10 cellular contexts compared by ENCODE assay signal in the genomic region with DNA sequence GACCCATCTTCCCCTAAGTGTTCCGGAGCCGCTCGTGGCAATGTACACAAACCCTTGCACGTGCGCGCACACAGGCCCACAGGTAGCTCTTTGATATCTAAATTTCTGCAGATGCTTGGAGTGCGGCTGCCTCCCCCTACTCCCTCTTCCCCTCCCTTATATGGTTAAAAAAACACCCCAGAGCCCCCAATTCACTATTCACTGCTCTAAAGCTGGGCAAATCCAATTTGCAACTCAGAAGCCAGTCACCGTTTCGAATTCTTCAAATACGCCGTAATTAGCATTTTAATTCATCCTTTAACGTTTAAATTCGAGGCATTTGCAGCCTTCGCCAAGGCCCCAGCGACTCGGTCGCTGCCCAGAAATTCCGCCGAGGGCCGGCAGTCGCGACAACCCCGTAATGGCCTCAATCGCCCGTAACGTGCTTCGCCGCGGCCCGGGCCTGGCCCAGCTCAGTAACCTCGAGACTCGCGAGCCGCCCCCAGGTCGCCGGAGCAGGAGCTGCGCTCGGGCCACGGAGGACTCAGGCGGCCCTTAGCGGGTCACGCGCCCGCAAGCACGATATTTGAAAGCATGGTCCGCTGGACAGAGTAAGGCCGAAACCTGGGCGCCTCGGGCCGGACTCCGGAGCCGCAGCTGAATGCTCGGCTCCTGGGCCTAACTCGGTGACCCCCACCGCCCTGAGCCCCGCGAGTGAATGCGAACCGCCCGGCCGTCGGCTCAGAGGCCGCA. TPM values are rescaled to one million over a fixed set of nuclear protein-coding genes. Genes with fewer than 3 reads are reported as not detected.
DNase-seq lines count a peak whose midpoint lies in the region; ATAC-seq, FAIRE-seq and TF ChIP-seq lines count a peak whose summit lies in the region.
"Had no signal": no experiment of that assay in that cellular context is flagged by ENCODE, and none has a peak within 500 bp of the region (broad histone marks: within the 10 kb centered on the region; RNA-seq: fewer than 3 reads in every experiment).

No MANE protein-coding gene starts in this region.

- H3K27me3 ChIP-seq in cardiac muscle cell (peaks cover 26% of the 10 kb centered on the region), brain microvascular endothelial cell (replicated peaks) (peaks cover 52% of the 10 kb centered on the region), keratinocyte (ENCODE audit: control insufficient read depth, extremely low read depth, insufficient read depth, low read length) (no peaks in the 10 kb centered on the region), upper lobe of left lung (peaks cover 0 to 47% (median 23%) of the 10 kb centered on the region in 4 donors)

- no peak for FAIRE-seq in keratinocyte (lab: Jason Lieb, UNC)

- intact Hi-C loops in cardiac septum (cut with DNase I), result loop anchor here (5.0 kb wide), 1 partner anchor 847 kb away; a partner anchor contains a TSS

- dilution Hi-C loops in keratinocyte (cut with MboI; ENCODE audit: extremely low pct_ligation_motif_present, low sequenced_read_pairs), result no loop called here

- DNase-seq in cardiac muscle cell (ENCODE audit: low read depth in 1 of 2, low spot score in 1 of 2) (peak in 1 of 2 donors; percentile 68), cardiac septum (ENCODE audit: low spot score) (no peak), brain microvascular endothelial cell (no peak), keratinocyte (ENCODE audit: low read depth, low spot score) (no peak), upper lobe of left lung (peak in 1 of 2 donors; percentile 87), SHP77 treated with DMSO at 0.1 percent for 48 hours (lab: John Stamatoyannopoulos, UW) (no peak)
- no peak for DNase-seq in stimulated activated CD4-positive, alpha-beta T cell treated with anti-CD3 and anti-CD28 coated beads, Interleukin-4, amount 100 ng/mL, for 1 hour
- DNase-seq: CD4-positive, alpha-beta T cell; T1000 had no signal

- in situ Hi-C loops in brain microvascular endothelial cell (cut with HindIII; ENCODE audit: low pct_ligation_motif_present, low sequenced_read_pairs), result no loop called here

- H3K4me1 ChIP-seq in cardiac muscle cell (ENCODE audit: low read depth) (peaks cover 34% of the 10 kb centered on the region), keratinocyte (ENCODE audit: control insufficient read depth, extremely low read depth, insufficient read depth, low read length) (peaks cover 27% of the 10 kb centered on the region), upper lobe of left lung (peaks cover 0 to 33% (median 7%) of the 10 kb centered on the region in 4 donors)

- no peak for TF ChIP-seq EP300 in upper lobe of left lung (IDR thresholded peaks at IDR 0.05)

- H3K4me3 ChIP-seq in cardiac muscle cell (peak overlapping the region; percentile 97), brain microvascular endothelial cell (ENCODE audit: low read depth, low read length) (peak overlapping the region; percentile 34), keratinocyte (ENCODE audit: control insufficient read depth in 2 of 3, extremely low read depth in 1 of 3, insufficient read depth in 2 of 3, low read depth in 1 of 3, low read length in 3 of 3) (peak overlapping the region; percentile 70 to 84 (median 76)), upper lobe of left lung (peak overlapping the region in 3 of 4 donors; percentile 51 to 57 (median 57))

- peak overlapping the region; percentile 92 for H3K9ac ChIP-seq in keratinocyte (ENCODE audit: control insufficient read depth, extremely low read depth, insufficient read depth, low read length)

- H3K27ac ChIP-seq in cardiac muscle cell, result peak overlapping the region; percentile 94
- no peak overlapping the region for H3K27ac ChIP-seq in brain microvascular endothelial cell
- peak overlapping the region; percentile 83 for H3K27ac ChIP-seq in keratinocyte (ENCODE audit: control insufficient read depth, insufficient read depth, low read length)
- peak overlapping the region; percentile 75 to 91 (median 85) for H3K27ac ChIP-seq in upper lobe of left lung

- no peak overlapping the region for H2AFZ ChIP-seq in keratinocyte (ENCODE audit: control insufficient read depth, low read length)

- H3K9me3 ChIP-seq in cardiac muscle cell (ENCODE audit: low read depth) (no peaks in the 10 kb centered on the region), keratinocyte (ENCODE audit: control insufficient read depth, low read depth, low read length) (no peaks in the 10 kb centered on the region), upper lobe of left lung (no peaks in the 10 kb centered on the region)

- peaks cover 33% of the 10 kb centered on the region for H3K36me3 ChIP-seq in cardiac muscle cell
- no peaks in the 10 kb centered on the region for H3K36me3 ChIP-seq in brain microvascular endothelial cell (replicated peaks)
- peaks cover 7 to 17% of the 10 kb centered on the region in 2 experiments for H3K36me3 ChIP-seq in keratinocyte (ENCODE audit: control insufficient read depth in 2 of 2, extremely low read depth in 1 of 2, insufficient read depth in 2 of 2, low read length in 2 of 2)
- no peaks in the 10 kb centered on the region for H3K36me3 ChIP-seq in upper lobe of left lung

- peaks cover 7% of the 10 kb centered on the region for H4K20me1 ChIP-seq in keratinocyte (ENCODE audit: control insufficient read depth, extremely low read depth, insufficient read depth, low read length)

- H3K79me2 ChIP-seq in keratinocyte (ENCODE audit: control insufficient read depth, insufficient read depth, low read length), result peaks cover 58% of the 10 kb centered on the region

- 9 to 16% methylated on average over 30 to 56 of the region's 63 CpGs for WGBS in upper lobe of left lung, 2 donors

- no peak for TF ChIP-seq POLR2A in upper lobe of left lung (IDR thresholded peaks at IDR 0.05)

- ATAC-seq in upper lobe of left lung (ENCODE audit: low FRiP score in 2 of 2) (no peak), GM21619 (IDR thresholded peaks at IDR 0.05; ENCODE audit: unreplicated experiment) (no peak)

- TF ChIP-seq CTCF in cardiac muscle cell (IDR thresholded peaks at IDR 0.05; ENCODE audit: low read depth, low read length) (no peak), brain microvascular endothelial cell (IDR thresholded peaks at IDR 0.05; ENCODE audit: low read depth, low read length, missing control alignments) (no peak), keratinocyte (optimal IDR thresholded peaks at IDR 0.05 in 1 of 3, IDR thresholded peaks at IDR 0.05 in 1 of 3, conservative IDR thresholded peaks at IDR 0.05 in 1 of 3; ENCODE audit: extremely low read depth in 1 of 3, insufficient read depth in 2 of 3, low read length in 3 of 3) (no peak), upper lobe of left lung (IDR thresholded peaks at IDR 0.05) (no peak)

- H3K4me2 ChIP-seq in keratinocyte (ENCODE audit: control insufficient read depth, extremely low read depth, insufficient read depth, low read depth, low read length), result peak overlapping the region; percentile 85

- no peaks in the 10 kb centered on the region for H3K9me1 ChIP-seq in keratinocyte (ENCODE audit: control insufficient read depth, extremely low read depth, insufficient read depth, low read length)

RNA-seq across cellular contexts. Expression of a gene that starts 1.3 kb away (rescaled TPM):
- total RNA-seq in cardiac muscle cell, result 112 and 122 TPM in 2 replicates
- polyA plus RNA-seq in cardiac muscle cell, result 55.2 and 59.9 TPM in 2 replicates
- total RNA-seq in cardiac septum, result 3.2 TPM
- polyA plus RNA-seq in keratinocyte, result 13.8 to 27.1 TPM (median 23.7 TPM) in 3 replicates
- 13.7 TPM for polyA plus RNA-seq in keratinocyte (2011; ENCODE audit: low read depth)
- polyA plus RNA-seq in keratinocyte (2011; cell fraction: cytosol; rRNA removed), result 11.5 and 13.5 TPM in 2 replicates
- 32.7 and 36.3 TPM in 2 replicates for polyA plus RNA-seq in keratinocyte (2011; cell fraction: nucleus; rRNA removed)
- 18.6 and 19.4 TPM in 2 replicates for polyA plus RNA-seq in keratinocyte (2012; ENCODE audit: low replicate concordance)
- 3.7 to 10.1 TPM (median 4.5 TPM) in 3 replicates for polyA minus RNA-seq in keratinocyte
- 20.5 TPM for polyA minus RNA-seq in keratinocyte (2011; cell fraction: cytosol; rRNA and poly(A)+ RNA removed)
- 15.2 and 17.0 TPM in 2 replicates for polyA minus RNA-seq in keratinocyte (2011; cell fraction: nucleus; rRNA and poly(A)+ RNA removed)
- 100 to 1,000 TPM in 3 of 6 donors, 10 to 100 TPM in 3; 53.2 to 131 (median 106) TPM for total RNA-seq in upper lobe of left lung
- total RNA-seq: CD4-positive, alpha-beta T cell had no signal

Comparison
In these comparisons a context has a peak if more than half of its experiments do, and no peak if none do; other contexts are left out.
1. RNA of a gene that starts 1.3 kb away (total RNA-seq): 112 to 122 TPM in cardiac muscle cell and 53.2 to 131 TPM in upper lobe of left lung; 3.2 TPM in cardiac septum (single experiment); every median in the first group is over 10 times any median in the second.
2. H3K4me3 ChIP-seq: peak in every context shown above with its lines; median percentile 97 in cardiac muscle cell; 76 in keratinocyte; 57 in upper lobe of left lung; 34 in brain microvascular endothelial cell.